8 cellular contexts compared by ENCODE assay signal in the genomic region with DNA sequence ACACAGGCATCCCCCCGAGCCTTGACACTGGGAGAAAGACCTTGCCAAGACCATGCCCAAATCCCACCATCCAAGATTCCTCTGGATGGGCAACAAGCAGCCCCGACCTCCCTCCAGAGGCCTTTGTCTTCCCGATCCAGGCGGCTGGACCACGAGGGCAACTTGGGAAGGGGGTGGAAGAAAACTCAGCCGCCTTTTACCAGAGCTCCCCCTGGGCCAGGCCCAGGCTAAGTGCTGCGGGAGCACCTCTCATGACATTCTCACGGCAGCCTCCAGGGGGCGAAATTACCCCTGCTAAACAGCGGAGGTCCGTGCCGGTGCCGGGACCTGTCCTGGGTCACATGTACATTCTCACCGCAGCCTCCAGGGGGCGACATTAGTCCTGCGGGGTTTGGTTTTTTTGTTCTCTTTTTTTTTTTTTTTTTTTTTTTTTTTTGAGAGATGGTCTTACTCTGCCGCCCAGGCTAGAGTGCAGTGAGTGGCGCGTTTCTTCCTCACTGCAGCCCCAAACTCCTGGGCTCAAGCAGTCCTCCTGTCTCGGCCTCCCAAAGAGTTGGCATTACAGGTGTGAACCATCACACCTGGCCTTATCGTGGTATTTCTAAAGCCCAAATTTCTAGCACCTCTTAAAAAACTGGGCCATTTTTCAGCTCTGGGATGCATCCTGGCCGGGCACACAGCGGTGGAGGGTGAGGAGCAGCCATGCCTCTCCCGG. TPM values are rescaled to one million over a fixed set of nuclear protein-coding genes. Genes with fewer than 3 reads are reported as not detected.
A peak's percentile ranks its signal among the peaks of the same experiment; 100 is the strongest.
DNase-seq lines count a peak whose midpoint lies in the region; ATAC-seq and TF ChIP-seq lines count a peak whose summit lies in the region.

No MANE protein-coding gene starts in this region.

- H3K4me3 ChIP-seq in BLaER1 treated with 17β-estradiol and CSF1 and Interleukin-3, amounts not matched to agents 10 nM and 100 nM, result no peak overlapping the region
- H3K4me3 ChIP-seq in right lobe of liver, result no peak overlapping the region

- H3K36me3 ChIP-seq in BLaER1 treated with 17β-estradiol and CSF1 and Interleukin-3, amounts not matched to agents 10 nM and 100 nM, result peaks cover 22 to 44% (median 32%) of the 10 kb centered on the region in 11 experiments
- peaks cover 0 to 6% (median 0%) of the 10 kb centered on the region in 4 donors for H3K36me3 ChIP-seq in right lobe of liver

- peaks cover 12 to 70% (median 35%) of the 10 kb centered on the region in 11 experiments; a peak in 18 of 22 replicates for H4K20me1 ChIP-seq in BLaER1 treated with 17β-estradiol and CSF1 and Interleukin-3, amounts not matched to agents 10 nM and 100 nM

- H3K27ac ChIP-seq in BLaER1 treated with 17β-estradiol and CSF1 and Interleukin-3, amounts not matched to agents 10 nM and 100 nM, result peak overlapping the region in 3 of 11 experiments; percentile 65 to 69 (median 69); a peak in 4 of 22 replicates
- H3K27ac ChIP-seq in right lobe of liver, result no peak overlapping the region

- WGBS in right lobe of liver (ENCODE audit: insufficient coverage, low coverage, low lambda C conversion rate, missing lambda C conversion rate), result 14% methylated on average over 19 of the region's 24 CpGs

- no peak for TF ChIP-seq POLR2A in right lobe of liver (IDR thresholded peaks at IDR 0.05)

- peaks cover 16 to 61% (median 40%) of the 10 kb centered on the region in 10 experiments for H3K4me1 ChIP-seq in BLaER1 treated with 17β-estradiol and CSF1 and Interleukin-3, amounts not matched to agents 10 nM and 100 nM
- H3K4me1 ChIP-seq in right lobe of liver, result no peaks in the 10 kb centered on the region

- intact Hi-C loops in right lobe of liver (cut with DNase I), result loop anchor here (10.0 kb wide), 2 partner anchors 68 to 78 kb away; partner anchors contain the start of gene IRF2BP1 (in 1 of the 2)

- TF ChIP-seq CTCF in right lobe of liver (IDR thresholded peaks at IDR 0.05), result peak; percentile 96 to 98 (median 98)

- ATAC-seq in HG03520 (IDR thresholded peaks at IDR 0.05; ENCODE audit: unreplicated experiment), result peak; percentile 71
- peak; percentile 90 to 96 (median 92) for ATAC-seq in right lobe of liver

- H3K4me2 ChIP-seq in BLaER1 treated with 17β-estradiol and CSF1 and Interleukin-3, amounts not matched to agents 10 nM and 100 nM, result peak overlapping the region; percentile 82 to 94 (median 91)

- DNase-seq in GM19240 (ENCODE audit: insufficient read length, low spot score) (peak; percentile 100), NCI-H69 (lab: John Stamatoyannopoulos, UW) (peak; percentile 93), dermis microvascular lymphatic vessel endothelial cell (ENCODE audit: low read depth in 2 of 2) (peak; percentile 87 to 94), right lobe of liver (peak; percentile 94)
- DNase-seq in activated CD4-positive, alpha-beta T cell treated with anti-CD3 and anti-CD28 coated beads, Interleukin-2, amount 50 U/mL, for 1 hour, result peak; percentile 98
- DNase-seq in stimulated activated CD4-positive, alpha-beta T cell treated with anti-CD3 and anti-CD28 coated beads, TNF-alpha, amount 100 ng/mL, for 48 hours (ENCODE audit: low read depth in 3 of 3), result peak; percentile 93 to 96 (median 96)

- peaks cover 0 to 18% (median 0%) of the 10 kb centered on the region in 11 experiments; a peak in 3 of 22 replicates for H3K27me3 ChIP-seq in BLaER1 treated with 17β-estradiol and CSF1 and Interleukin-3, amounts not matched to agents 10 nM and 100 nM
- H3K27me3 ChIP-seq in right lobe of liver, result no peaks in the 10 kb centered on the region

- peak overlapping the region in 7 of 11 experiments; percentile 24 to 78 (median 73); a peak in 11 of 22 replicates for H3K9ac ChIP-seq in BLaER1 treated with 17β-estradiol and CSF1 and Interleukin-3, amounts not matched to agents 10 nM and 100 nM

- no peaks in the 10 kb centered on the region for H3K9me3 ChIP-seq in BLaER1 treated with 17β-estradiol and CSF1 and Interleukin-3, amounts not matched to agents 10 nM and 100 nM (replicated peaks in 1 of 11)
- H3K9me3 ChIP-seq in right lobe of liver, result no peaks in the 10 kb centered on the region

RNA-seq across cellular contexts. Expression of gene RSPH6A, which starts 2.1 kb away (rescaled TPM):
- total RNA-seq in dermis microvascular lymphatic vessel endothelial cell (under 0.01 TPM in 2 replicates), right lobe of liver (not detected)

RNA-seq across cellular contexts. Expression of gene DMWD, which starts 24.5 kb away (rescaled TPM):
- 15.8 and 22.3 TPM in 2 replicates for total RNA-seq in dermis microvascular lymphatic vessel endothelial cell
- 10 to 100 TPM in 4 of 6 experiments, 1 to 10 TPM in 2; 8.3 to 14.3 (median 11.9) TPM for total RNA-seq in right lobe of liver

RNA-seq across cellular contexts. Expression of gene DMPK, which starts 34.9 kb away (rescaled TPM):
- total RNA-seq in dermis microvascular lymphatic vessel endothelial cell (5.0 and 8.0 TPM in 2 replicates), right lobe of liver (10 to 100 TPM in 1 of 6 experiments, 1 to 10 TPM in 5; 4.3 to 14.9 (median 8.7) TPM)

RNA-seq across cellular contexts. Expression of gene SYMPK, which starts 45.8 kb away (rescaled TPM):
- total RNA-seq in dermis microvascular lymphatic vessel endothelial cell (22.1 and 35.3 TPM in 2 replicates), right lobe of liver (10 to 100 TPM; 31.1 to 50.1 (median 42.0) TPM)

RNA-seq across cellular contexts. Expression of gene FOXA3, which starts 47.0 kb away (rescaled TPM):
- total RNA-seq in dermis microvascular lymphatic vessel endothelial cell (0.13 TPM in 1 of 2 replicates, not detected in the other), right lobe of liver (10 to 100 TPM; 18.2 to 36.1 (median 25.3) TPM)
